23 cellular contexts compared by ENCODE assay signal in genomic region chr14:89347885-89348284, GRCh38.
"Had no signal": no experiment of that assay in that cellular context is flagged by ENCODE, and none has a peak within 500 bp of the region (broad histone marks: within the 10 kb centered on the region; RNA-seq: fewer than 3 reads in every experiment).

No MANE protein-coding gene starts in this region.

- H3K27me3 ChIP-seq: vagina had no signal

- H3K27ac Mint-ChIP-seq: activated CD4-positive, alpha-beta T cell treated with anti-CD3 and anti-CD28 coated beads, Interleukin-2, amount 10 ng/mL, durations not matched to agents 7 days and 5 days; activated naive CD8-positive, alpha-beta T cell treated with anti-CD3 and anti-CD28 coated beads for 36 hours; activated T-helper 17 cell treated with anti-CD3 and anti-CD28 coated beads, Interleukin-2, amount 50 U/mL, for 72 hours; mesothelial cell of epicardium; T-cell; T-helper 2 cell treated with Interferon-gamma antibody and Interleukin-4, amounts not matched to agents 5 μg/mL and 100 μg/mL, for 36 hours; type B pancreatic cell had no signal

- H3K27me3 Mint-ChIP-seq: activated CD4-positive, alpha-beta T cell treated with anti-CD3 and anti-CD28 coated beads, Interleukin-2, amount 10 ng/mL, durations not matched to agents 7 days and 5 days; activated naive CD8-positive, alpha-beta T cell treated with anti-CD3 and anti-CD28 coated beads for 36 hours; activated T-helper 17 cell treated with anti-CD3 and anti-CD28 coated beads, Interleukin-2, amount 50 U/mL, for 72 hours; natural killer cell treated with Interleukin-12 subunit alpha and Interleukin-12 subunit beta and Interleukin-15 and Interleukin-18, amount 100 ng/mL, for 72 hours; T-cell; type B pancreatic cell had no signal

- H3K4me3 Mint-ChIP-seq: activated CD4-positive, alpha-beta T cell treated with anti-CD3 and anti-CD28 coated beads, Interleukin-2, amount 10 ng/mL, durations not matched to agents 7 days and 5 days; activated naive CD8-positive, alpha-beta T cell treated with anti-CD3 and anti-CD28 coated beads for 36 hours; activated T-helper 17 cell treated with anti-CD3 and anti-CD28 coated beads, Interleukin-2, amount 50 U/mL, for 72 hours; mesothelial cell of epicardium; natural killer cell treated with Interleukin-12 subunit alpha and Interleukin-12 subunit beta and Interleukin-15 and Interleukin-18, amount 100 ng/mL, for 72 hours; T-cell; T-helper 2 cell treated with Interferon-gamma antibody and Interleukin-4, amounts not matched to agents 5 μg/mL and 100 μg/mL, for 36 hours; type B pancreatic cell had no signal

- H3K4me3 ChIP-seq: vagina had no signal

- H3K27ac ChIP-seq: parathyroid adenoma, vagina, VCaP had no signal

- H3K9ac ChIP-seq: parathyroid adenoma had no signal

- ATAC-seq: activated T-helper 17 cell treated with anti-CD3 and anti-CD28 coated beads, Interleukin-2, amount 50 U/mL, for 72 hours; esophagus mucosa; left ventricle myocardium superior; natural killer cell treated with Interleukin-12 subunit alpha and Interleukin-12 subunit beta and Interleukin-15 and Interleukin-18, amount 100 ng/mL, for 72 hours; right cardiac atrium; T-cell had no signal

- H3K9me3 ChIP-seq: vagina had no signal

- DNase-seq: activated CD4-positive, alpha-beta T cell treated with anti-CD3 and anti-CD28 coated beads, Interleukin-2, amount 10 ng/mL, durations not matched to agents 7 days and 5 days; activated CD4-positive, CD25-positive, alpha-beta regulatory T cell treated with anti-CD3 and anti-CD28 coated beads, Interleukin-2, amount 50 U/mL, for 72 hours; activated naive CD8-positive, alpha-beta T cell treated with anti-CD3 and anti-CD28 coated beads for 36 hours; activated T-cell treated with anti-CD3 and anti-CD28 coated beads, Interleukin-2, amount 50 U/mL, for 1 hour; effector memory CD4-positive, alpha-beta T cell; foreskin melanocyte; hippocampal formation; left ventricle myocardium superior; mammary epithelial cell; nucleus accumbens; right cardiac atrium; stimulated activated CD4-positive, alpha-beta T cell treated with anti-CD3 and anti-CD28 coated beads, Interleukin-12 subunit alpha, Interleukin-12 subunit beta, amount 100 ng/mL, for 4 hours; stimulated activated CD4-positive, alpha-beta T cell treated with anti-CD3 and anti-CD28 coated beads, Interleukin-4, amount 100 ng/mL, for 4 hours; T-cell had no signal

- H2AFZ ChIP-seq: parathyroid adenoma had no signal

- H3K9me3 Mint-ChIP-seq: activated naive CD8-positive, alpha-beta T cell treated with anti-CD3 and anti-CD28 coated beads for 36 hours; activated T-helper 17 cell treated with anti-CD3 and anti-CD28 coated beads, Interleukin-2, amount 50 U/mL, for 72 hours; natural killer cell treated with Interleukin-12 subunit alpha and Interleukin-12 subunit beta and Interleukin-15 and Interleukin-18, amount 100 ng/mL, for 72 hours; T-cell; T-helper 2 cell treated with Interferon-gamma antibody and Interleukin-4, amounts not matched to agents 5 μg/mL and 100 μg/mL, for 36 hours; type B pancreatic cell had no signal
